Comparison of ENCODE assay signal across 1 cellular context in genomic region chr1:30907390-30907640, GRCh38.
TF ChIP-seq lines count a peak whose summit lies in the region.

No MANE protein-coding gene starts in this region.

TF ChIP-seq in A549, 52 proteins besides CTCF, POLR2A, EP300 and RAD21 (continued from another document):
- TF ChIP-seq ZC3H11A (IDR thresholded peaks at IDR 0.05) (no peak), KDM1A (IDR thresholded peaks at IDR 0.05; ENCODE audit: low read depth) (no peak)
